ENCODE assay signal across 31 cellular contexts in genomic region chr4:70885174-70885573, GRCh38. TPM values are rescaled to one million over a fixed set of nuclear protein-coding genes. Genes with fewer than 3 reads are reported as not detected.
DNase-seq lines count a peak whose midpoint lies in the region; ATAC-seq and TF ChIP-seq lines count a peak whose summit lies in the region.
"Had no signal": no experiment of that assay in that cellular context is flagged by ENCODE, and none has a peak within 500 bp of the region (broad histone marks: within the 10 kb centered on the region; RNA-seq: fewer than 3 reads in every experiment).

No MANE protein-coding gene starts in this region.

- no peak overlapping the region for H4K91ac ChIP-seq in neuronal stem cell (ENCODE audit: low read depth, low read length, poor library complexity)

- H3K4me2 ChIP-seq in Karpas-422 (ENCODE audit: low read depth, low read length, poor library complexity, severe bottlenecking) (no peak overlapping the region), neuronal stem cell (ENCODE audit: insufficient read depth, low read length, poor library complexity, severe bottlenecking) (no peak overlapping the region)

- H2BK120ac ChIP-seq in neuronal stem cell (ENCODE audit: low read depth, low read length): no peak overlapping the region

- no peaks in the 10 kb centered on the region for H3K79me2 ChIP-seq in Karpas-422 (ENCODE audit: low read length)

- WGBS in liver: 76% methylated on average over 6 of the region's 6 CpGs
- WGBS in right lobe of liver (ENCODE audit: insufficient coverage, low coverage, low lambda C conversion rate, missing lambda C conversion rate): 55% methylated on average over 6 of the region's 6 CpGs
- WGBS in neuronal stem cell (ENCODE audit: extremely low coverage in 2 of 2, insufficient read length in 2 of 2, insufficient replicate concordance in 1 of 2), 2 donors: no CpG with 5 or more reads among the region's 6 CpGs

- TF ChIP-seq CTCF in liver (IDR thresholded peaks at IDR 0.05; ENCODE audit: low read depth, low read length, missing input control) (no peak), right lobe of liver (IDR thresholded peaks at IDR 0.05) (no peak), epithelial cell of proximal tubule (conservative IDR thresholded peaks at IDR 0.05; ENCODE audit: low read depth, low read length) (peak; percentile 48)

- no peak overlapping the region for H2BK12ac ChIP-seq in neuronal stem cell (ENCODE audit: low read length)

- H2BK15ac ChIP-seq in neuronal stem cell (ENCODE audit: low read length): no peak overlapping the region

- H3K27ac ChIP-seq in liver (ENCODE audit: low read depth in 1 of 2, low read length in 2 of 2): no peak overlapping the region
- no peak overlapping the region for H3K27ac ChIP-seq in right lobe of liver
- no peak overlapping the region for H3K27ac ChIP-seq in Karpas-422 (ENCODE audit: low read length)
- H3K27ac ChIP-seq in neuronal stem cell (replicated peaks; ENCODE audit: low read length): no peak overlapping the region
- H3K27ac ChIP-seq: 22Rv1, adrenal gland, skin epidermis had no signal

- H4K20me1 ChIP-seq in Karpas-422 (ENCODE audit: insufficient read depth, low read depth, low read length): no peaks in the 10 kb centered on the region

- H4K8ac ChIP-seq in neuronal stem cell (ENCODE audit: low read depth, low read length): no peak overlapping the region

- ATAC-seq in right lobe of liver (no peak), HG02885 (IDR thresholded peaks at IDR 0.05; ENCODE audit: poor library complexity, unreplicated experiment) (no peak)
- ATAC-seq: activated CD4-positive, CD25-positive, alpha-beta regulatory T cell treated with anti-CD3 and anti-CD28 coated beads, Interleukin-2, amount 50 U/mL, for 24 hours; mucosa of descending colon; natural killer cell treated with Interleukin-12 subunit alpha and Interleukin-12 subunit beta and Interleukin-15 and Interleukin-18, amount 100 ng/mL, for 72 hours; stimulated activated naive B cell treated with anti-CD40 and anti-IgM and Interleukin-4, amounts not matched to agents 10 μg/mL and 1 μg/mL and 100 μg/mL, for 72 hours had no signal

- peak; percentile 11 to 29 for TF ChIP-seq RAD21 in liver (IDR thresholded peaks at IDR 0.05)

- no peaks in the 10 kb centered on the region for H3K79me1 ChIP-seq in neuronal stem cell (ENCODE audit: low read depth, low read length)

- no peaks in the 10 kb centered on the region for H3K27me3 ChIP-seq in liver (ENCODE audit: control insufficient read depth in 4 of 4, insufficient read depth in 4 of 4, low read length in 3 of 4)
- no peaks in the 10 kb centered on the region for H3K27me3 ChIP-seq in right lobe of liver
- H3K27me3 ChIP-seq in Karpas-422 (ENCODE audit: low read length): no peaks in the 10 kb centered on the region
- no peaks in the 10 kb centered on the region for H3K27me3 ChIP-seq in neuronal stem cell (ENCODE audit: control insufficient read depth in 3 of 3, insufficient read depth in 3 of 3, low read depth in 1 of 3, low read length in 3 of 3)
- H3K27me3 ChIP-seq: adrenal gland had no signal

- H2BK5ac ChIP-seq in neuronal stem cell (ENCODE audit: low read length): no peak overlapping the region

- no peaks in the 10 kb centered on the region for H3K4me1 ChIP-seq in liver (ENCODE audit: control insufficient read depth in 4 of 4, insufficient read depth in 4 of 4, low read length in 3 of 4)
- H3K4me1 ChIP-seq in right lobe of liver: no peaks in the 10 kb centered on the region
- H3K4me1 ChIP-seq in Karpas-422 (ENCODE audit: low read length): no peaks in the 10 kb centered on the region
- H3K4me1 ChIP-seq in neuronal stem cell (ENCODE audit: control insufficient read depth in 2 of 2, insufficient read depth in 1 of 2, low read depth in 1 of 2, low read length in 2 of 2): no peaks in the 10 kb centered on the region
- H3K4me1 ChIP-seq: adrenal gland had no signal

- intact Hi-C loops in right lobe of liver (cut with DNase I): no loop called here

- no peak overlapping the region for H2AK5ac ChIP-seq in neuronal stem cell (ENCODE audit: low read depth, low read length)

- H3K9me2 ChIP-seq in Karpas-422 (replicated peaks; ENCODE audit: insufficient read depth, low read length): no peaks in the 10 kb centered on the region

- H3K4ac ChIP-seq in neuronal stem cell (ENCODE audit: low read length): no peak overlapping the region

- H3K36me3 ChIP-seq in liver (ENCODE audit: control insufficient read depth in 4 of 4, insufficient read depth in 3 of 4, low read depth in 1 of 4, low read length in 3 of 4) (no peaks in the 10 kb centered on the region), right lobe of liver (no peaks in the 10 kb centered on the region), Karpas-422 (ENCODE audit: insufficient read depth, low read length) (no peaks in the 10 kb centered on the region), neuronal stem cell (replicated peaks in 1 of 2; ENCODE audit: control insufficient read depth in 2 of 2, insufficient read depth in 2 of 2, low read length in 2 of 2) (no peaks in the 10 kb centered on the region)
- H3K36me3 ChIP-seq: adrenal gland had no signal

- H3K9me3 ChIP-seq in liver (ENCODE audit: control insufficient read depth in 4 of 4, low read length in 3 of 4) (peaks cover 0 to 2% (median 0%) of the 10 kb centered on the region in 4 donors), right lobe of liver (no peaks in the 10 kb centered on the region), Karpas-422 (ENCODE audit: low read length) (no peaks in the 10 kb centered on the region), neuronal stem cell (replicated peaks in 1 of 2; ENCODE audit: control insufficient read depth in 2 of 2, insufficient read depth in 1 of 2, low read depth in 1 of 2, low read length in 2 of 2) (peaks cover 0 to 3% of the 10 kb centered on the region in 2 donors)
- H3K9me3 ChIP-seq: adrenal gland, mucosa of descending colon had no signal

- H3K18ac ChIP-seq in neuronal stem cell (ENCODE audit: low read length): no peak overlapping the region

- no peak overlapping the region for H2AFZ ChIP-seq in Karpas-422 (ENCODE audit: low read length)
- no peak overlapping the region for H2AFZ ChIP-seq in neuronal stem cell (ENCODE audit: low read length)

- H3K9ac ChIP-seq in liver (ENCODE audit: low read depth in 1 of 2, low read length in 2 of 2) (no peak overlapping the region), Karpas-422 (ENCODE audit: low read length) (no peak overlapping the region), neuronal stem cell (ENCODE audit: low read depth, low read length, poor library complexity) (no peak overlapping the region)

- DNase-seq in DMS53 (lab: John Stamatoyannopoulos, UW) (peak; percentile 3), DMS53 treated with DMSO at 0.1 percent for 48 hours (lab: John Stamatoyannopoulos, UW; ENCODE audit: unreplicated experiment) (no peak), right lobe of liver (no peak), epithelial cell of proximal tubule (ENCODE audit: low read depth) (no peak), Karpas-422 (no peak), neuronal stem cell (ENCODE audit: low spot score) (no peak)
- DNase-seq: activated CD4-positive, alpha-beta memory T cell treated with anti-CD3 and anti-CD28 coated beads for 36 hours; activated naive CD4-positive, alpha-beta T cell treated with anti-CD3 and anti-CD28 coated beads, Interleukin-2, amount 10 ng/mL, durations not matched to agents 7 days and 5 days; adrenal gland; C1 segment of cervical spinal cord; COR-L47; DMS79; foreskin fibroblast; GDM1; head of caudate nucleus; mammary epithelial cell; mucosa of descending colon; NCI-H1092 treated with DMSO at 0.1 percent for 48 hours; NCI-H187 treated with DMSO at 0.1 percent for 48 hours; NCI-H226; OCI-M1; retina; stimulated activated naive B cell treated with anti-CD40 and anti-IgM and Interleukin-4, amounts not matched to agents 10 μg/mL and 1 μg/mL and 100 μg/mL, for 72 hours; substantia nigra; T-helper 2 cell had no signal

- H3K23ac ChIP-seq in neuronal stem cell (ENCODE audit: low read depth, low read length, poor library complexity): no peak overlapping the region

- H3K4me3 ChIP-seq in liver (ENCODE audit: low read depth in 1 of 3, low read length in 3 of 3) (no peak overlapping the region), right lobe of liver (no peak overlapping the region), epithelial cell of proximal tubule (ENCODE audit: low read depth, low read length) (no peak overlapping the region), Karpas-422 (ENCODE audit: low read length) (no peak overlapping the region), neuronal stem cell (ENCODE audit: low read length in 2 of 2) (no peak overlapping the region)
- H3K4me3 ChIP-seq: adrenal gland, mucosa of descending colon, skin epidermis had no signal

- no peak overlapping the region for H3K14ac ChIP-seq in neuronal stem cell (ENCODE audit: low read length)

- no peak for TF ChIP-seq POLR2A in right lobe of liver (IDR thresholded peaks at IDR 0.05)

TF ChIP-seq in liver, 16 proteins besides CTCF, POLR2A, EP300 and RAD21:
- TF ChIP-seq GABPA (IDR thresholded peaks at IDR 0.05 in 1 of 2, conservative IDR thresholded peaks at IDR 0.05 in 1 of 2) (no peak), HNF4A (conservative IDR thresholded peaks at IDR 0.05) (no peak), NR2F2 (IDR thresholded peaks at IDR 0.05) (no peak)

RNA-seq across cellular contexts. Expression of gene MOB1B, which starts 17.0 kb away (rescaled TPM):
- total RNA-seq in liver (10 to 100 TPM in 1 of 2 donors, 1 to 10 TPM in 1; 5.0 to 69.0 TPM), right lobe of liver (10 to 100 TPM in 1 of 6 experiments, 1 to 10 TPM in 5; 4.4 to 13.0 (median 6.5) TPM), epithelial cell of proximal tubule (7.7 and 8.3 TPM in 2 replicates)
- polyA plus RNA-seq in liver: 1 to 10 TPM; 2.1 to 2.4 TPM
- total RNA-seq in Karpas-422 (2014; rRNA removed; shearing (Covaris generic); ENCODE audit: low replicate concordance): 25.3 and 55.6 TPM in 2 replicates
- 15.8 TPM for polyA plus RNA-seq in neuronal stem cell (2013, experiment 1 of 2)
- 17.0 TPM for polyA plus RNA-seq in neuronal stem cell (2013, experiment 2 of 2)

RNA-seq across cellular contexts. Expression of gene GRSF1, which starts 45.5 kb away (rescaled TPM):
- 10 to 100 TPM; 22.5 to 30.4 TPM for total RNA-seq in liver
- polyA plus RNA-seq in liver: 10 to 100 TPM; 26.7 to 29.3 TPM
- total RNA-seq in right lobe of liver: 10 to 100 TPM; 26.8 to 42.2 (median 34.2) TPM
- total RNA-seq in epithelial cell of proximal tubule: 89.1 and 97.3 TPM in 2 replicates
- 47.0 and 89.6 TPM in 2 replicates for total RNA-seq in Karpas-422 (2014; rRNA removed; shearing (Covaris generic); ENCODE audit: low replicate concordance)
- polyA plus RNA-seq in neuronal stem cell (2013, experiment 1 of 2): 46.1 TPM
- polyA plus RNA-seq in neuronal stem cell (2013, experiment 2 of 2): 46.2 TPM
